Comparison of ENCODE assay signal across 1 cellular context in the genomic region with DNA sequence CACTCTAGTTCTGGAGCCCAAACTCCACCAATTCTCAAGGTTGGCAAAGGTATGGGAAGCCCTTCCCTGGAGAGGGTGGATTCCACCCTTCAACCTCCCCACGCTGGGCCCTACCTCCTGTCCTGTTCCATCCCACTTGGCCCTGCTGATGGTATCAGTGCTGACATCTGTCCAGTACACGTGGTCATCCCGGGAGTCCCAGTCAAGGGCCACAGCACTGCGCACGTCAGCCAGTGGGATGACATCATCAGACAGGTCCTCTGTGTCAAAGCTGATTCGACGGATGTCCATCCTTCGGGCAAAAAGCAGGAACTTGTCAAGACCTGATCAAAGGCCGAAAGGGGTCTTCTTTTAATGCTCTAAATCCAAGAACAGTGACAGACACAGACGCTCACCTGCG.
TF ChIP-seq lines count a peak whose summit lies in the region.

No MANE protein-coding gene starts in this region.

TF ChIP-seq in K562, 482 proteins besides CTCF, POLR2A, EP300 and RAD21 (continued from another document and continues in another):
- TF ChIP-seq, protein P1, sequence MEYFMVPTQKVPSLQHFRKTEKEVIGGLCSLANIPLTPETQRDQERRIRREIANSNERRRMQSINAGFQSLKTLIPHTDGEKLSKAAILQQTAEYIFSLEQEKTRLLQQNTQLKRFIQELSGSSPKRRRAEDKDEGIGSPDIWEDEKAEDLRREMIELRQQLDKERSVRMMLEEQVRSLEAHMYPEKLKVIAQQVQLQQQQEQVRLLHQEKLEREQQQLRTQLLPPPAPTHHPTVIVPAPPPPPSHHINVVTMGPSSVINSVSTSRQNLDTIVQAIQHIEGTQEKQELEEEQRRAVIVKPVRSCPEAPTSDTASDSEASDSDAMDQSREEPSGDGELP (CRISPR knock-in tag; IDR thresholded peaks at IDR 0.05; ENCODE audit: borderline replicate concordance) = peak; percentile 59; the same call in 1 of the 2 replicates
- TF ChIP-seq, protein P2, sequence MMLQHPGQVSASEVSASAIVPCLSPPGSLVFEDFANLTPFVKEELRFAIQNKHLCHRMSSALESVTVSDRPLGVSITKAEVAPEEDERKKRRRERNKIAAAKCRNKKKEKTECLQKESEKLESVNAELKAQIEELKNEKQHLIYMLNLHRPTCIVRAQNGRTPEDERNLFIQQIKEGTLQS (IDR thresholded peaks at IDR 0.05) = peak; percentile 99
- TF ChIP-seq, protein P2 (CRISPR knock-in tag; conservative IDR thresholded peaks at IDR 0.05) = no peak; the same call in 1 of the 2 replicates
- TF ChIP-seq BRF1 (IDR thresholded peaks at IDR 0.05; ENCODE audit: borderline replicate concordance, extremely low read depth, insufficient read length) (no peak), MCM5 (IDR thresholded peaks at IDR 0.05; ENCODE audit: low read depth) (no peak), ATF1 (CRISPR knock-in tag; IDR thresholded peaks at IDR 0.05) (0 out of 2 replicates have a peak, but pooled peaks have one; percentile 24), ATF1 (tag; IDR thresholded peaks at IDR 0.05) (peak; percentile 91), ZNF384 (IDR thresholded peaks at IDR 0.05; ENCODE audit: low read depth, low read length) (no peak), ZNF696 (CRISPR knock-in tag; conservative IDR thresholded peaks at IDR 0.05) (no peak), KLF6 (CRISPR knock-in tag; IDR thresholded peaks at IDR 0.05; ENCODE audit: borderline replicate concordance) (no peak), SNRNP70 (optimal IDR thresholded peaks at IDR 0.05; ENCODE audit: low read depth, low read length) (no peak), ZBED1 (IDR thresholded peaks at IDR 0.05) (no peak), TEAD4 (IDR thresholded peaks at IDR 0.05; ENCODE audit: low read length) (peak; percentile 27; the same call in 1 of the 2 replicates), TEAD4 (CRISPR knock-in tag; IDR thresholded peaks at IDR 0.05; ENCODE audit: borderline replicate concordance) (no peak), JUNB (CRISPR knock-in tag; conservative IDR thresholded peaks at IDR 0.05) (peak; percentile 81), MTA1 (IDR thresholded peaks at IDR 0.05; ENCODE audit: borderline replicate concordance) (peak; percentile 74; the same call in 1 of the 2 replicates), ELF2 (CRISPR knock-in tag; IDR thresholded peaks at IDR 0.05) (no peak), CC2D1A (IDR thresholded peaks at IDR 0.05) (no peak), CBFA2T2 (conservative IDR thresholded peaks at IDR 0.05) (no peak), GATAD2B (IDR thresholded peaks at IDR 0.05; ENCODE audit: borderline replicate concordance) (no peak), CTBP1 (IDR thresholded peaks at IDR 0.05; ENCODE audit: borderline replicate concordance) (peak; percentile 90), POLR3A (IDR thresholded peaks at IDR 0.05; ENCODE audit: borderline replicate concordance, extremely low read depth, insufficient read depth, insufficient read length) (no peak), HNRNPUL1 (IDR thresholded peaks at IDR 0.05; ENCODE audit: low read length) (no peak), TEAD2 (tag; IDR thresholded peaks at IDR 0.05) (no peak), TCFL5 (CRISPR knock-in tag; conservative IDR thresholded peaks at IDR 0.05) (no peak), MEF2A (IDR thresholded peaks at IDR 0.05; ENCODE audit: control insufficient read depth, low read depth, low read length) (no peak), THRAP3 (IDR thresholded peaks at IDR 0.05; ENCODE audit: borderline replicate concordance) (no peak), RBM34 (IDR thresholded peaks at IDR 0.05; ENCODE audit: borderline replicate concordance, insufficient read depth, low read length) (no peak), PCBP1 (IDR thresholded peaks at IDR 0.05; ENCODE audit: low read depth, low read length, poor library complexity, severe bottlenecking) (no peak), SRSF9 (IDR thresholded peaks at IDR 0.05; ENCODE audit: borderline replicate concordance, low read depth, low read length) (no peak), MCM7 (IDR thresholded peaks at IDR 0.05) (no peak), CBX5 (IDR thresholded peaks at IDR 0.05; ENCODE audit: borderline replicate concordance, low read depth) (no peak), NCOR1 (IDR thresholded peaks at IDR 0.05) (no peak), FUS (optimal IDR thresholded peaks at IDR 0.05; ENCODE audit: low read depth, low read length) (no peak), RBBP5 (IDR thresholded peaks at IDR 0.05; ENCODE audit: borderline replicate concordance, insufficient read depth, low read length, poor library complexity, severe bottlenecking) (no peak), HDAC1 (IDR thresholded peaks at IDR 0.05) (peak in 1 of 2 experiments; percentile 64; a peak in 1 of 4 replicates)
- TF ChIP-seq, protein P3, sequence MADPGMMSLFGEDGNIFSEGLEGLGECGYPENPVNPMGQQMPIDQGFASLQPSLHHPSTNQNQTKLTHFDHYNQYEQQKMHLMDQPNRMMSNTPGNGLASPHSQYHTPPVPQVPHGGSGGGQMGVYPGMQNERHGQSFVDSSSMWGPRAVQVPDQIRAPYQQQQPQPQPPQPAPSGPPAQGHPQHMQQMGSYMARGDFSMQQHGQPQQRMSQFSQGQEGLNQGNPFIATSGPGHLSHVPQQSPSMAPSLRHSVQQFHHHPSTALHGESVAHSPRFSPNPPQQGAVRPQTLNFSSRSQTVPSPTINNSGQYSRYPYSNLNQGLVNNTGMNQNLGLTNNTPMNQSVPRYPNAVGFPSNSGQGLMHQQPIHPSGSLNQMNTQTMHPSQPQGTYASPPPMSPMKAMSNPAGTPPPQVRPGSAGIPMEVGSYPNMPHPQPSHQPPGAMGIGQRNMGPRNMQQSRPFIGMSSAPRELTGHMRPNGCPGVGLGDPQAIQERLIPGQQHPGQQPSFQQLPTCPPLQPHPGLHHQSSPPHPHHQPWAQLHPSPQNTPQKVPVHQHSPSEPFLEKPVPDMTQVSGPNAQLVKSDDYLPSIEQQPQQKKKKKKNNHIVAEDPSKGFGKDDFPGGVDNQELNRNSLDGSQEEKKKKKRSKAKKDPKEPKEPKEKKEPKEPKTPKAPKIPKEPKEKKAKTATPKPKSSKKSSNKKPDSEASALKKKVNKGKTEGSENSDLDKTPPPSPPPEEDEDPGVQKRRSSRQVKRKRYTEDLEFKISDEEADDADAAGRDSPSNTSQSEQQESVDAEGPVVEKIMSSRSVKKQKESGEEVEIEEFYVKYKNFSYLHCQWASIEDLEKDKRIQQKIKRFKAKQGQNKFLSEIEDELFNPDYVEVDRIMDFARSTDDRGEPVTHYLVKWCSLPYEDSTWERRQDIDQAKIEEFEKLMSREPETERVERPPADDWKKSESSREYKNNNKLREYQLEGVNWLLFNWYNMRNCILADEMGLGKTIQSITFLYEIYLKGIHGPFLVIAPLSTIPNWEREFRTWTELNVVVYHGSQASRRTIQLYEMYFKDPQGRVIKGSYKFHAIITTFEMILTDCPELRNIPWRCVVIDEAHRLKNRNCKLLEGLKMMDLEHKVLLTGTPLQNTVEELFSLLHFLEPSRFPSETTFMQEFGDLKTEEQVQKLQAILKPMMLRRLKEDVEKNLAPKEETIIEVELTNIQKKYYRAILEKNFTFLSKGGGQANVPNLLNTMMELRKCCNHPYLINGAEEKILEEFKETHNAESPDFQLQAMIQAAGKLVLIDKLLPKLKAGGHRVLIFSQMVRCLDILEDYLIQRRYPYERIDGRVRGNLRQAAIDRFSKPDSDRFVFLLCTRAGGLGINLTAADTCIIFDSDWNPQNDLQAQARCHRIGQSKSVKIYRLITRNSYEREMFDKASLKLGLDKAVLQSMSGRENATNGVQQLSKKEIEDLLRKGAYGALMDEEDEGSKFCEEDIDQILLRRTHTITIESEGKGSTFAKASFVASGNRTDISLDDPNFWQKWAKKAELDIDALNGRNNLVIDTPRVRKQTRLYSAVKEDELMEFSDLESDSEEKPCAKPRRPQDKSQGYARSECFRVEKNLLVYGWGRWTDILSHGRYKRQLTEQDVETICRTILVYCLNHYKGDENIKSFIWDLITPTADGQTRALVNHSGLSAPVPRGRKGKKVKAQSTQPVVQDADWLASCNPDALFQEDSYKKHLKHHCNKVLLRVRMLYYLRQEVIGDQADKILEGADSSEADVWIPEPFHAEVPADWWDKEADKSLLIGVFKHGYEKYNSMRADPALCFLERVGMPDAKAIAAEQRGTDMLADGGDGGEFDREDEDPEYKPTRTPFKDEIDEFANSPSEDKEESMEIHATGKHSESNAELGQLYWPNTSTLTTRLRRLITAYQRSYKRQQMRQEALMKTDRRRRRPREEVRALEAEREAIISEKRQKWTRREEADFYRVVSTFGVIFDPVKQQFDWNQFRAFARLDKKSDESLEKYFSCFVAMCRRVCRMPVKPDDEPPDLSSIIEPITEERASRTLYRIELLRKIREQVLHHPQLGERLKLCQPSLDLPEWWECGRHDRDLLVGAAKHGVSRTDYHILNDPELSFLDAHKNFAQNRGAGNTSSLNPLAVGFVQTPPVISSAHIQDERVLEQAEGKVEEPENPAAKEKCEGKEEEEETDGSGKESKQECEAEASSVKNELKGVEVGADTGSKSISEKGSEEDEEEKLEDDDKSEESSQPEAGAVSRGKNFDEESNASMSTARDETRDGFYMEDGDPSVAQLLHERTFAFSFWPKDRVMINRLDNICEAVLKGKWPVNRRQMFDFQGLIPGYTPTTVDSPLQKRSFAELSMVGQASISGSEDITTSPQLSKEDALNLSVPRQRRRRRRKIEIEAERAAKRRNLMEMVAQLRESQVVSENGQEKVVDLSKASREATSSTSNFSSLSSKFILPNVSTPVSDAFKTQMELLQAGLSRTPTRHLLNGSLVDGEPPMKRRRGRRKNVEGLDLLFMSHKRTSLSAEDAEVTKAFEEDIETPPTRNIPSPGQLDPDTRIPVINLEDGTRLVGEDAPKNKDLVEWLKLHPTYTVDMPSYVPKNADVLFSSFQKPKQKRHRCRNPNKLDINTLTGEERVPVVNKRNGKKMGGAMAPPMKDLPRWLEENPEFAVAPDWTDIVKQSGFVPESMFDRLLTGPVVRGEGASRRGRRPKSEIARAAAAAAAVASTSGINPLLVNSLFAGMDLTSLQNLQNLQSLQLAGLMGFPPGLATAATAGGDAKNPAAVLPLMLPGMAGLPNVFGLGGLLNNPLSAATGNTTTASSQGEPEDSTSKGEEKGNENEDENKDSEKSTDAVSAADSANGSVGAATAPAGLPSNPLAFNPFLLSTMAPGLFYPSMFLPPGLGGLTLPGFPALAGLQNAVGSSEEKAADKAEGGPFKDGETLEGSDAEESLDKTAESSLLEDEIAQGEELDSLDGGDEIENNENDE (IDR thresholded peaks at IDR 0.05; ENCODE audit: low read depth, low read length) = no peak
- TF ChIP-seq, protein P4, sequence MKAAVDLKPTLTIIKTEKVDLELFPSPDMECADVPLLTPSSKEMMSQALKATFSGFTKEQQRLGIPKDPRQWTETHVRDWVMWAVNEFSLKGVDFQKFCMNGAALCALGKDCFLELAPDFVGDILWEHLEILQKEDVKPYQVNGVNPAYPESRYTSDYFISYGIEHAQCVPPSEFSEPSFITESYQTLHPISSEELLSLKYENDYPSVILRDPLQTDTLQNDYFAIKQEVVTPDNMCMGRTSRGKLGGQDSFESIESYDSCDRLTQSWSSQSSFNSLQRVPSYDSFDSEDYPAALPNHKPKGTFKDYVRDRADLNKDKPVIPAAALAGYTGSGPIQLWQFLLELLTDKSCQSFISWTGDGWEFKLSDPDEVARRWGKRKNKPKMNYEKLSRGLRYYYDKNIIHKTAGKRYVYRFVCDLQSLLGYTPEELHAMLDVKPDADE (conservative IDR thresholded peaks at IDR 0.05; ENCODE audit: control insufficient read depth, low read depth, low read length) = no peak
- TF ChIP-seq, protein P5, sequence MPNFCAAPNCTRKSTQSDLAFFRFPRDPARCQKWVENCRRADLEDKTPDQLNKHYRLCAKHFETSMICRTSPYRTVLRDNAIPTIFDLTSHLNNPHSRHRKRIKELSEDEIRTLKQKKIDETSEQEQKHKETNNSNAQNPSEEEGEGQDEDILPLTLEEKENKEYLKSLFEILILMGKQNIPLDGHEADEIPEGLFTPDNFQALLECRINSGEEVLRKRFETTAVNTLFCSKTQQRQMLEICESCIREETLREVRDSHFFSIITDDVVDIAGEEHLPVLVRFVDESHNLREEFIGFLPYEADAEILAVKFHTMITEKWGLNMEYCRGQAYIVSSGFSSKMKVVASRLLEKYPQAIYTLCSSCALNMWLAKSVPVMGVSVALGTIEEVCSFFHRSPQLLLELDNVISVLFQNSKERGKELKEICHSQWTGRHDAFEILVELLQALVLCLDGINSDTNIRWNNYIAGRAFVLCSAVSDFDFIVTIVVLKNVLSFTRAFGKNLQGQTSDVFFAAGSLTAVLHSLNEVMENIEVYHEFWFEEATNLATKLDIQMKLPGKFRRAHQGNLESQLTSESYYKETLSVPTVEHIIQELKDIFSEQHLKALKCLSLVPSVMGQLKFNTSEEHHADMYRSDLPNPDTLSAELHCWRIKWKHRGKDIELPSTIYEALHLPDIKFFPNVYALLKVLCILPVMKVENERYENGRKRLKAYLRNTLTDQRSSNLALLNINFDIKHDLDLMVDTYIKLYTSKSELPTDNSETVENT (CRISPR knock-in tag; IDR thresholded peaks at IDR 0.05) = no peak
- TF ChIP-seq, protein P6, sequence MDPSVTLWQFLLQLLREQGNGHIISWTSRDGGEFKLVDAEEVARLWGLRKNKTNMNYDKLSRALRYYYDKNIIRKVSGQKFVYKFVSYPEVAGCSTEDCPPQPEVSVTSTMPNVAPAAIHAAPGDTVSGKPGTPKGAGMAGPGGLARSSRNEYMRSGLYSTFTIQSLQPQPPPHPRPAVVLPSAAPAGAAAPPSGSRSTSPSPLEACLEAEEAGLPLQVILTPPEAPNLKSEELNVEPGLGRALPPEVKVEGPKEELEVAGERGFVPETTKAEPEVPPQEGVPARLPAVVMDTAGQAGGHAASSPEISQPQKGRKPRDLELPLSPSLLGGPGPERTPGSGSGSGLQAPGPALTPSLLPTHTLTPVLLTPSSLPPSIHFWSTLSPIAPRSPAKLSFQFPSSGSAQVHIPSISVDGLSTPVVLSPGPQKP (CRISPR knock-in tag; IDR thresholded peaks at IDR 0.05) = no peak
- TF ChIP-seq, protein P7, sequence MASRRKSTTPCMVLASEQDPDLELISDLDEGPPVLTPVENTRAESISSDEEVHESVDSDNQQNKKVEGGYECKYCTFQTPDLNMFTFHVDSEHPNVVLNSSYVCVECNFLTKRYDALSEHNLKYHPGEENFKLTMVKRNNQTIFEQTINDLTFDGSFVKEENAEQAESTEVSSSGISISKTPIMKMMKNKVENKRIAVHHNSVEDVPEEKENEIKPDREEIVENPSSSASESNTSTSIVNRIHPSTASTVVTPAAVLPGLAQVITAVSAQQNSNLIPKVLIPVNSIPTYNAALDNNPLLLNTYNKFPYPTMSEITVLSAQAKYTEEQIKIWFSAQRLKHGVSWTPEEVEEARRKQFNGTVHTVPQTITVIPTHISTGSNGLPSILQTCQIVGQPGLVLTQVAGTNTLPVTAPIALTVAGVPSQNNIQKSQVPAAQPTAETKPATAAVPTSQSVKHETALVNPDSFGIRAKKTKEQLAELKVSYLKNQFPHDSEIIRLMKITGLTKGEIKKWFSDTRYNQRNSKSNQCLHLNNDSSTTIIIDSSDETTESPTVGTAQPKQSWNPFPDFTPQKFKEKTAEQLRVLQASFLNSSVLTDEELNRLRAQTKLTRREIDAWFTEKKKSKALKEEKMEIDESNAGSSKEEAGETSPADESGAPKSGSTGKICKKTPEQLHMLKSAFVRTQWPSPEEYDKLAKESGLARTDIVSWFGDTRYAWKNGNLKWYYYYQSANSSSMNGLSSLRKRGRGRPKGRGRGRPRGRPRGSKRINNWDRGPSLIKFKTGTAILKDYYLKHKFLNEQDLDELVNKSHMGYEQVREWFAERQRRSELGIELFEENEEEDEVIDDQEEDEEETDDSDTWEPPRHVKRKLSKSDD (conservative IDR thresholded peaks at IDR 0.05; ENCODE audit: low read length) = no peak
